ENCODE assay signal across 1 cellular context in the genomic region with DNA sequence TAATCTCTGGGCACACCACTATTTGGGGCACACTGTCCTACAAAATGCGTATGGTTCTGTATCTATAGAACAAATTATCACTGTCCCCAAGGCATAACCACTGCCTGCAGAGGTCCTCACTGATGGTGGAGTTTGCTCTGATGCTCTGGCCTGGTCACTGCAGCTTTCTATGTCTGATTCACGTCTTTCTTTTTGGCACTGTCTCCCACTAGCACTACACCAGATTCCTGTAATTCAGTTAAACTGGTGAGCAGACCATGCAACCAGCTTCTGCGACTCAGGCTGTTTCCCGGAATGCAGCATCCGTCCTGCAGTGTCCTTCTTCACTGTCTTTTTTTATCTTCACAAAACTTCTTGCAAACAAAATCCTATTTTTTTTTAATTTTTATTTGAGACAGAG.
TF ChIP-seq lines count a peak whose summit lies in the region.

No MANE protein-coding gene starts in this region.

TF ChIP-seq in SK-N-SH, 30 proteins besides CTCF, POLR2A, EP300 and RAD21 (continued from another document):
- TF ChIP-seq, protein P1, sequence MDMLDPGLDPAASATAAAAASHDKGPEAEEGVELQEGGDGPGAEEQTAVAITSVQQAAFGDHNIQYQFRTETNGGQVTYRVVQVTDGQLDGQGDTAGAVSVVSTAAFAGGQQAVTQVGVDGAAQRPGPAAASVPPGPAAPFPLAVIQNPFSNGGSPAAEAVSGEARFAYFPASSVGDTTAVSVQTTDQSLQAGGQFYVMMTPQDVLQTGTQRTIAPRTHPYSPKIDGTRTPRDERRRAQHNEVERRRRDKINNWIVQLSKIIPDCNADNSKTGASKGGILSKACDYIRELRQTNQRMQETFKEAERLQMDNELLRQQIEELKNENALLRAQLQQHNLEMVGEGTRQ (IDR thresholded peaks at IDR 0.05; ENCODE audit: borderline replicate concordance, low read depth, low read length): no peak
- no peak for TF ChIP-seq MEF2A (IDR thresholded peaks at IDR 0.05; ENCODE audit: borderline replicate concordance, low read depth)
- TF ChIP-seq SMC3 (IDR thresholded peaks at IDR 0.05; ENCODE audit: low read depth, low read length): peak; percentile 45; the same call in 1 of the 2 replicates
- peak; percentile 70 for TF ChIP-seq CHD2 (IDR thresholded peaks at IDR 0.05; ENCODE audit: low read length, partially characterized antibody)
- TF ChIP-seq FOXM1 (IDR thresholded peaks at IDR 0.05; ENCODE audit: low read depth): no peak
- TF ChIP-seq FOXJ3 (CRISPR knock-in tag; IDR thresholded peaks at IDR 0.05): 0 out of 2 replicates have a peak, but pooled peaks have one; percentile 46
- TF ChIP-seq RCOR1 (IDR thresholded peaks at IDR 0.05; ENCODE audit: low read length): peak; percentile 90
- TF ChIP-seq, protein P2, sequence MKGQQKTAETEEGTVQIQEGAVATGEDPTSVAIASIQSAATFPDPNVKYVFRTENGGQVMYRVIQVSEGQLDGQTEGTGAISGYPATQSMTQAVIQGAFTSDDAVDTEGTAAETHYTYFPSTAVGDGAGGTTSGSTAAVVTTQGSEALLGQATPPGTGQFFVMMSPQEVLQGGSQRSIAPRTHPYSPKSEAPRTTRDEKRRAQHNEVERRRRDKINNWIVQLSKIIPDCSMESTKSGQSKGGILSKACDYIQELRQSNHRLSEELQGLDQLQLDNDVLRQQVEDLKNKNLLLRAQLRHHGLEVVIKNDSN (IDR thresholded peaks at IDR 0.05; ENCODE audit: borderline replicate concordance, low read depth): no peak
